8 cellular contexts compared by ENCODE assay signal in genomic region chr5:134543820-134544692, GRCh38. TPM values are rescaled to one million over a fixed set of nuclear protein-coding genes. Genes with fewer than 3 reads are reported as not detected.
DNase-seq lines count a peak whose midpoint lies in the region; ATAC-seq and TF ChIP-seq lines count a peak whose summit lies in the region.

No MANE protein-coding gene starts in this region.

- no peak for TF ChIP-seq CTCF in PC-9 (conservative IDR thresholded peaks at IDR 0.05)

- no peaks in the 10 kb centered on the region for H3K27me3 Mint-ChIP-seq in activated CD4-positive, alpha-beta memory T cell treated with anti-CD3 and anti-CD28 coated beads for 36 hours

- H3K27ac ChIP-seq in skin epidermis (peak overlapping the region in 11 of 21 experiments; percentile 20 to 70 (median 50)), PC-9 (no peak overlapping the region)

- H3K4me3 ChIP-seq in skin epidermis (no peak overlapping the region), PC-9 (no peak overlapping the region)

- peak; percentile 50 for ATAC-seq in HG02943 (IDR thresholded peaks at IDR 0.05; ENCODE audit: low read depth, unreplicated experiment)

- DNase-seq in activated naive CD4-positive, alpha-beta T cell treated with Interleukin-2 at 50 U/mL for 16 hours = peak; percentile 53
- DNase-seq in activated naive CD4-positive, alpha-beta T cell (lab: John Stamatoyannopoulos, UW) = no peak
- DNase-seq in activated CD4-positive, alpha-beta memory T cell treated with anti-CD3 and anti-CD28 coated beads for 36 hours = peak; percentile 73
- DNase-seq in C1 segment of cervical spinal cord (lab: John Stamatoyannopoulos, UW) (no peak), PC-9 (no peak), D341Med (ENCODE audit: low spot score) (no peak)

- CTCF ChIA-PET in activated CD4-positive, alpha-beta memory T cell treated with anti-CD3 and anti-CD28 coated beads for 36 hours (lab: Charles Lee) = interaction anchor here (0.6 to 5.9 kb wide), 7 partner anchors 9 to 133 kb away, joined by 3 to 43 read pairs (median 8); partner anchors contain the start of gene CDKN2AIPNL
- CTCF ChIA-PET in PC-9 (lab: Charles Lee) = no interaction called here

- no peaks in the 10 kb centered on the region for H3K9me3 ChIP-seq in PC-9 (ENCODE audit: insufficient read depth, low read depth)

- H3K9me3 Mint-ChIP-seq in activated CD4-positive, alpha-beta memory T cell treated with anti-CD3 and anti-CD28 coated beads for 36 hours = no peaks in the 10 kb centered on the region

- no peaks in the 10 kb centered on the region for H3K9me2 ChIP-seq in PC-9 (ENCODE audit: insufficient read depth)

- H3K79me2 ChIP-seq in PC-9 (ENCODE audit: low read depth) = no peaks in the 10 kb centered on the region; the same call in 1 of the 2 replicates

- BruUV-seq in PC-9 (replicated peaks; lab: Mats Ljungman, UMichigan) = no TSS peak

- H3K4me3 Mint-ChIP-seq in activated CD4-positive, alpha-beta memory T cell treated with anti-CD3 and anti-CD28 coated beads for 36 hours = peak overlapping the region; percentile 83

- POLR2A ChIA-PET in activated CD4-positive, alpha-beta memory T cell treated with anti-CD3 and anti-CD28 coated beads for 36 hours (lab: Charles Lee) = interaction anchor here (0.6 to 3.0 kb wide), 7 partner anchors 11 to 240 kb away, joined by 3 to 23 read pairs (median 11); partner anchors contain the start of genes JADE2 and UBE2B
- POLR2A ChIA-PET in PC-9 (lab: Charles Lee; ENCODE audit: unreplicated experiment) = no interaction called here

- H3K4me1 ChIP-seq in PC-9 (replicated peaks; ENCODE audit: insufficient read depth) = no peaks in the 10 kb centered on the region

- H3K4me2 ChIP-seq in PC-9 = no peak overlapping the region

- H3K4me1 Mint-ChIP-seq in activated CD4-positive, alpha-beta memory T cell treated with anti-CD3 and anti-CD28 coated beads for 36 hours (ENCODE audit: low read depth) = peaks cover 72% of the 10 kb centered on the region

- H3K36me3 ChIP-seq in PC-9 (ENCODE audit: low read depth) = peaks cover 17% of the 10 kb centered on the region; the same call in 1 of the 2 replicates

- peaks cover 28% of the 10 kb centered on the region for H3K36me3 Mint-ChIP-seq in activated CD4-positive, alpha-beta memory T cell treated with anti-CD3 and anti-CD28 coated beads for 36 hours

- H3K27ac Mint-ChIP-seq in activated CD4-positive, alpha-beta memory T cell treated with anti-CD3 and anti-CD28 coated beads for 36 hours = peak overlapping the region; percentile 98

- no peak overlapping the region for H2AFZ ChIP-seq in PC-9

- peaks cover 9% of the 10 kb centered on the region; the same call in 1 of the 2 replicates for H4K20me1 ChIP-seq in PC-9 (ENCODE audit: insufficient read depth)

- H3K27me3 ChIP-seq in PC-9 (ENCODE audit: insufficient read depth, low read depth) = no peaks in the 10 kb centered on the region

- H3F3A ChIP-seq in PC-9 (ENCODE audit: insufficient read depth, low read depth) = no peaks in the 10 kb centered on the region

- intact Hi-C loops in activated CD4-positive, alpha-beta memory T cell treated with anti-CD3 and anti-CD28 coated beads for 36 hours (cut with micrococcal nuclease) = loop anchor here (1.0 to 5.0 kb wide), 2 partner anchors 17 to 172 kb away; partner anchors contain the start of gene UBE2B
- intact Hi-C loops in PC-9 (cut with micrococcal nuclease; ENCODE audit: unreplicated experiment) = no loop called here

RNA-seq across cellular contexts. Expression of gene JADE2, which starts 18.6 kb away (rescaled TPM):
- 10 to 100 TPM; 79.4 to 81.6 TPM for total RNA-seq in activated CD4-positive, alpha-beta memory T cell treated with anti-CD3 and anti-CD28 coated beads for 36 hours
- 82.1 and 83.5 TPM in 2 replicates for total RNA-seq in PC-9 (2021)

Comparison
In these comparisons a context has a peak if more than half of its experiments do, and no peak if none do; other contexts are left out.
1. DNase-seq: peak in activated naive CD4-positive, alpha-beta T cell treated with Interleukin-2 at 50 U/mL for 16 hours (single experiment) and activated CD4-positive, alpha-beta memory T cell treated with anti-CD3 and anti-CD28 coated beads for 36 hours (single experiment); none in activated naive CD4-positive, alpha-beta T cell (0 of 4), C1 segment of cervical spinal cord (0 of 14), PC-9 (0 of 2) and D341Med (single experiment).